Comparison of ENCODE assay signal across 1 cellular context in genomic region chrX:132216283-132216682, GRCh38.
TF ChIP-seq lines count a peak whose summit lies in the region.

No MANE protein-coding gene starts in this region.

TF ChIP-seq in IMR-90, 13 proteins besides CTCF, POLR2A, EP300 and RAD21 (continued from another document):
- TF ChIP-seq USF2 (IDR thresholded peaks at IDR 0.05; ENCODE audit: low read depth, low read length), result no peak
